ENCODE assay signal across 2 cellular contexts in genomic region chr19:46818812-46819211, GRCh38.
TF ChIP-seq lines count a peak whose summit lies in the region.

No MANE protein-coding gene starts in this region.

TF ChIP-seq in HepG2, 621 proteins besides CTCF, POLR2A, EP300 and RAD21:
- TF ChIP-seq MTF1 (CRISPR knock-in tag; IDR thresholded peaks at IDR 0.05) (no peak), NFYC (CRISPR knock-in tag; IDR thresholded peaks at IDR 0.05) (peak; percentile 87), MED1 (CRISPR knock-in tag; IDR thresholded peaks at IDR 0.05) (no peak), RNF219 (CRISPR knock-in tag; IDR thresholded peaks at IDR 0.05) (no peak), NFYB (CRISPR knock-in tag; IDR thresholded peaks at IDR 0.05) (peak; percentile 84)

TF ChIP-seq in K562, 482 proteins besides CTCF, POLR2A, EP300 and RAD21:
- no peak for TF ChIP-seq SOX6 (IDR thresholded peaks at IDR 0.05)
- TF ChIP-seq ASH1L (IDR thresholded peaks at IDR 0.05; ENCODE audit: borderline replicate concordance, low read depth, partially characterized antibody) = peak; percentile 95
- 0 out of 6 replicates have a peak, but pooled peaks of 1 of the 3 experiments have one; percentile 48 for TF ChIP-seq ZBTB11 (CRISPR knock-in tag; IDR thresholded peaks at IDR 0.05)
- no peak for TF ChIP-seq MAFF (IDR thresholded peaks at IDR 0.05; ENCODE audit: low read length)
- TF ChIP-seq PML (IDR thresholded peaks at IDR 0.05; ENCODE audit: low read length) = no peak
- peak in 1 of 2 experiments; percentile 16; a peak in 1 of 4 replicates for TF ChIP-seq NRF1 (conservative IDR thresholded peaks at IDR 0.05 in 1 of 2, IDR thresholded peaks at IDR 0.05 in 1 of 2)
- TF ChIP-seq NFYB (IDR thresholded peaks at IDR 0.05; ENCODE audit: extremely low read depth, insufficient read length) = peak; percentile 90
- TF ChIP-seq PTRF (tag; IDR thresholded peaks at IDR 0.05) = peak; percentile 53; the same call in 1 of the 2 replicates
- 0 out of 2 replicates have a peak, but pooled peaks have one; percentile 13 for TF ChIP-seq C11orf30 (IDR thresholded peaks at IDR 0.05; ENCODE audit: low read depth)
- peak; percentile 42; the same call in 1 of the 2 replicates for TF ChIP-seq IRF9 (tag; IDR thresholded peaks at IDR 0.05)
- TF ChIP-seq PKNOX1 (IDR thresholded peaks at IDR 0.05) = 0 out of 2 replicates have a peak, but pooled peaks have one; percentile 38
- TF ChIP-seq BACH1 (tag; IDR thresholded peaks at IDR 0.05) = peak; percentile 63; the same call in 1 of the 2 replicates
- TF ChIP-seq DMBX1 (CRISPR knock-in tag; IDR thresholded peaks at IDR 0.05; ENCODE audit: borderline replicate concordance) = peak; percentile 16; the same call in 1 of the 2 replicates
- no peak for TF ChIP-seq ZNF384 (IDR thresholded peaks at IDR 0.05; ENCODE audit: low read depth, low read length)
- TF ChIP-seq ZFPM2 (CRISPR knock-in tag; IDR thresholded peaks at IDR 0.05) = no peak
- TF ChIP-seq FUS (optimal IDR thresholded peaks at IDR 0.05; ENCODE audit: low read depth, low read length) = no peak
- peak; percentile 88 for TF ChIP-seq MBD2 (IDR thresholded peaks at IDR 0.05; ENCODE audit: borderline replicate concordance, low read depth)
- 0 out of 2 replicates have a peak, but pooled peaks have one; percentile 44 for TF ChIP-seq FOXM1 (IDR thresholded peaks at IDR 0.05; ENCODE audit: low read depth)
- no peak for TF ChIP-seq FOXM1 (CRISPR knock-in tag; IDR thresholded peaks at IDR 0.05; ENCODE audit: low read depth)
- TF ChIP-seq RBM25 (IDR thresholded peaks at IDR 0.05; ENCODE audit: low read depth, low read length, severe bottlenecking) = peak; percentile 94
- TF ChIP-seq MYBL2 (IDR thresholded peaks at IDR 0.05; ENCODE audit: low read depth) = peak; percentile 20; the same call in 1 of the 2 replicates
- no peak for TF ChIP-seq MYBL2 (CRISPR knock-in tag; IDR thresholded peaks at IDR 0.05; ENCODE audit: borderline replicate concordance)
- peak; percentile 43; the same call in 1 of the 2 replicates for TF ChIP-seq MEF2D (tag; conservative IDR thresholded peaks at IDR 0.05; ENCODE audit: low read depth)
- TF ChIP-seq ZBTB5 (IDR thresholded peaks at IDR 0.05) = peak; percentile 63; the same call in 1 of the 2 replicates
- TF ChIP-seq EGR1 (conservative IDR thresholded peaks at IDR 0.05) = no peak
- peak; percentile 84 for TF ChIP-seq NEUROD1 (IDR thresholded peaks at IDR 0.05; ENCODE audit: borderline replicate concordance, low read depth, low read length, partially characterized antibody)
- TF ChIP-seq CC2D1A (IDR thresholded peaks at IDR 0.05) = peak; percentile 96
- 0 out of 2 replicates have a peak, but pooled peaks have one; percentile 50 for TF ChIP-seq ZNF395 (CRISPR knock-in tag; IDR thresholded peaks at IDR 0.05)
- peak; percentile 59; the same call in 1 of the 2 replicates for TF ChIP-seq CHD2 (IDR thresholded peaks at IDR 0.05; ENCODE audit: low read depth, low read length)
- TF ChIP-seq ZNF449 (CRISPR knock-in tag; IDR thresholded peaks at IDR 0.05) = peak; percentile 59; the same call in 1 of the 2 replicates
- 0 out of 2 replicates have a peak, but pooled peaks have one; percentile 55 for TF ChIP-seq EZH2 (IDR thresholded peaks at IDR 0.05; ENCODE audit: borderline replicate concordance, low read depth, low read length)
- TF ChIP-seq PRMT5 (CRISPR knock-in tag; IDR thresholded peaks at IDR 0.05) = no peak
- peak; percentile 85 for TF ChIP-seq PYGO2 (tag; IDR thresholded peaks at IDR 0.05)
- no peak for TF ChIP-seq HMGN3 (IDR thresholded peaks at IDR 0.05; ENCODE audit: borderline replicate concordance, extremely low read depth, insufficient read length, low read depth, low read length)
- no peak for TF ChIP-seq MTA1 (IDR thresholded peaks at IDR 0.05; ENCODE audit: borderline replicate concordance)
- TF ChIP-seq ZNF584 (CRISPR knock-in tag; IDR thresholded peaks at IDR 0.05; ENCODE audit: low read depth) = no peak
- no peak for TF ChIP-seq FOSL1 (tag; conservative IDR thresholded peaks at IDR 0.05)
- no peak for TF ChIP-seq ZNF280A (IDR thresholded peaks at IDR 0.05; ENCODE audit: low read depth, partially characterized antibody)
- peak; percentile 92 for TF ChIP-seq FOS (IDR thresholded peaks at IDR 0.05; ENCODE audit: extremely low read depth, insufficient read length)
